In genomic region chr3:185362850-185363661, GRCh38 we compare ENCODE assay signal across 1 cellular context.
TF ChIP-seq lines count a peak whose summit lies in the region.

A gene with protein sequence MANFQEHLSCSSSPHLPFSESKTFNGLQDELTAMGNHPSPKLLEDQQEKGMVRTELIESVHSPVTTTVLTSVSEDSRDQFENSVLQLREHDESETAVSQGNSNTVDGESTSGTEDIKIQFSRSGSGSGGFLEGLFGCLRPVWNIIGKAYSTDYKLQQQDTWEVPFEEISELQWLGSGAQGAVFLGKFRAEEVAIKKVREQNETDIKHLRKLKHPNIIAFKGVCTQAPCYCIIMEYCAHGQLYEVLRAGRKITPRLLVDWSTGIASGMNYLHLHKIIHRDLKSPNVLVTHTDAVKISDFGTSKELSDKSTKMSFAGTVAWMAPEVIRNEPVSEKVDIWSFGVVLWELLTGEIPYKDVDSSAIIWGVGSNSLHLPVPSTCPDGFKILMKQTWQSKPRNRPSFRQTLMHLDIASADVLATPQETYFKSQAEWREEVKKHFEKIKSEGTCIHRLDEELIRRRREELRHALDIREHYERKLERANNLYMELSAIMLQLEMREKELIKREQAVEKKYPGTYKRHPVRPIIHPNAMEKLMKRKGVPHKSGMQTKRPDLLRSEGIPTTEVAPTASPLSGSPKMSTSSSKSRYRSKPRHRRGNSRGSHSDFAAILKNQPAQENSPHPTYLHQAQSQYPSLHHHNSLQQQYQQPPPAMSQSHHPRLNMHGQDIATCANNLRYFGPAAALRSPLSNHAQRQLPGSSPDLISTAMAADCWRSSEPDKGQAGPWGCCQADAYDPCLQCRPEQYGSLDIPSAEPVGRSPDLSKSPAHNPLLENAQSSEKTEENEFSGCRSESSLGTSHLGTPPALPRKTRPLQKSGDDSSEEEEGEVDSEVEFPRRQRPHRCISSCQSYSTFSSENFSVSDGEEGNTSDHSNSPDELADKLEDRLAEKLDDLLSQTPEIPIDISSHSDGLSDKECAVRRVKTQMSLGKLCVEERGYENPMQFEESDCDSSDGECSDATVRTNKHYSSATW (plus strand): TSS chr3:185363136. CDS start chr3:185428582, 65,446 bp downstream.

TF ChIP-seq in GM12878, 131 proteins besides CTCF, POLR2A, EP300 and RAD21 (continued from another document and continues in another):
- peak; percentile 96 for TF ChIP-seq PKNOX1 (IDR thresholded peaks at IDR 0.05)
- TF ChIP-seq MEF2B (IDR thresholded peaks at IDR 0.05; ENCODE audit: partially characterized antibody, poor library complexity, severe bottlenecking), result peak; percentile 38
- peak; percentile 33; the same call in 1 of the 2 replicates for TF ChIP-seq FOXM1 (IDR thresholded peaks at IDR 0.05; ENCODE audit: low read depth, low read length)
- TF ChIP-seq EED (IDR thresholded peaks at IDR 0.05; ENCODE audit: low read depth), result 0 out of 2 replicates have a peak, but pooled peaks have one; percentile 18
- TF ChIP-seq SP1 (IDR thresholded peaks at IDR 0.05; ENCODE audit: low read depth, low read length), result peak; percentile 80
- no peak for TF ChIP-seq MYC (IDR thresholded peaks at IDR 0.05; ENCODE audit: insufficient read depth, insufficient read length, insufficient replicate concordance, low read length, severe bottlenecking)
- no peak for TF ChIP-seq ZNF207 (IDR thresholded peaks at IDR 0.05; ENCODE audit: borderline replicate concordance)
- peak; percentile 87 for TF ChIP-seq PBX3 (IDR thresholded peaks at IDR 0.05; ENCODE audit: insufficient replicate concordance, low read depth, low read length)
- TF ChIP-seq IKZF2 (IDR thresholded peaks at IDR 0.05), result peak; percentile 60
- peak; percentile 94 for TF ChIP-seq ZNF384 (IDR thresholded peaks at IDR 0.05; ENCODE audit: borderline replicate concordance, low read depth, low read length)
- TF ChIP-seq, protein P1, sequence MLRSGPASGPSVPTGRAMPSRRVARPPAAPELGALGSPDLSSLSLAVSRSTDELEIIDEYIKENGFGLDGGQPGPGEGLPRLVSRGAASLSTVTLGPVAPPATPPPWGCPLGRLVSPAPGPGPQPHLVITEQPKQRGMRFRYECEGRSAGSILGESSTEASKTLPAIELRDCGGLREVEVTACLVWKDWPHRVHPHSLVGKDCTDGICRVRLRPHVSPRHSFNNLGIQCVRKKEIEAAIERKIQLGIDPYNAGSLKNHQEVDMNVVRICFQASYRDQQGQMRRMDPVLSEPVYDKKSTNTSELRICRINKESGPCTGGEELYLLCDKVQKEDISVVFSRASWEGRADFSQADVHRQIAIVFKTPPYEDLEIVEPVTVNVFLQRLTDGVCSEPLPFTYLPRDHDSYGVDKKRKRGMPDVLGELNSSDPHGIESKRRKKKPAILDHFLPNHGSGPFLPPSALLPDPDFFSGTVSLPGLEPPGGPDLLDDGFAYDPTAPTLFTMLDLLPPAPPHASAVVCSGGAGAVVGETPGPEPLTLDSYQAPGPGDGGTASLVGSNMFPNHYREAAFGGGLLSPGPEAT (IDR thresholded peaks at IDR 0.05; ENCODE audit: low read depth), result peak; percentile 56; the same call in 1 of the 2 replicates
- 0 out of 2 replicates have a peak, but pooled peaks have one; percentile 46 for TF ChIP-seq CBX5 (IDR thresholded peaks at IDR 0.05; ENCODE audit: low read depth)
- TF ChIP-seq SKIL (IDR thresholded peaks at IDR 0.05; ENCODE audit: low read depth, poor library complexity, severe bottlenecking), result peak; percentile 56
- TF ChIP-seq, protein P2, sequence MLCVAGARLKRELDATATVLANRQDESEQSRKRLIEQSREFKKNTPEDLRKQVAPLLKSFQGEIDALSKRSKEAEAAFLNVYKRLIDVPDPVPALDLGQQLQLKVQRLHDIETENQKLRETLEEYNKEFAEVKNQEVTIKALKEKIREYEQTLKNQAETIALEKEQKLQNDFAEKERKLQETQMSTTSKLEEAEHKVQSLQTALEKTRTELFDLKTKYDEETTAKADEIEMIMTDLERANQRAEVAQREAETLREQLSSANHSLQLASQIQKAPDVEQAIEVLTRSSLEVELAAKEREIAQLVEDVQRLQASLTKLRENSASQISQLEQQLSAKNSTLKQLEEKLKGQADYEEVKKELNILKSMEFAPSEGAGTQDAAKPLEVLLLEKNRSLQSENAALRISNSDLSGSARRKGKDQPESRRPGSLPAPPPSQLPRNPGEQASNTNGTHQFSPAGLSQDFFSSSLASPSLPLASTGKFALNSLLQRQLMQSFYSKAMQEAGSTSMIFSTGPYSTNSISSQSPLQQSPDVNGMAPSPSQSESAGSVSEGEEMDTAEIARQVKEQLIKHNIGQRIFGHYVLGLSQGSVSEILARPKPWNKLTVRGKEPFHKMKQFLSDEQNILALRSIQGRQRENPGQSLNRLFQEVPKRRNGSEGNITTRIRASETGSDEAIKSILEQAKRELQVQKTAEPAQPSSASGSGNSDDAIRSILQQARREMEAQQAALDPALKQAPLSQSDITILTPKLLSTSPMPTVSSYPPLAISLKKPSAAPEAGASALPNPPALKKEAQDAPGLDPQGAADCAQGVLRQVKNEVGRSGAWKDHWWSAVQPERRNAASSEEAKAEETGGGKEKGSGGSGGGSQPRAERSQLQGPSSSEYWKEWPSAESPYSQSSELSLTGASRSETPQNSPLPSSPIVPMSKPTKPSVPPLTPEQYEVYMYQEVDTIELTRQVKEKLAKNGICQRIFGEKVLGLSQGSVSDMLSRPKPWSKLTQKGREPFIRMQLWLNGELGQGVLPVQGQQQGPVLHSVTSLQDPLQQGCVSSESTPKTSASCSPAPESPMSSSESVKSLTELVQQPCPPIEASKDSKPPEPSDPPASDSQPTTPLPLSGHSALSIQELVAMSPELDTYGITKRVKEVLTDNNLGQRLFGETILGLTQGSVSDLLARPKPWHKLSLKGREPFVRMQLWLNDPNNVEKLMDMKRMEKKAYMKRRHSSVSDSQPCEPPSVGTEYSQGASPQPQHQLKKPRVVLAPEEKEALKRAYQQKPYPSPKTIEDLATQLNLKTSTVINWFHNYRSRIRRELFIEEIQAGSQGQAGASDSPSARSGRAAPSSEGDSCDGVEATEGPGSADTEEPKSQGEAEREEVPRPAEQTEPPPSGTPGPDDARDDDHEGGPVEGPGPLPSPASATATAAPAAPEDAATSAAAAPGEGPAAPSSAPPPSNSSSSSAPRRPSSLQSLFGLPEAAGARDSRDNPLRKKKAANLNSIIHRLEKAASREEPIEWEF (IDR thresholded peaks at IDR 0.05; ENCODE audit: insufficient replicate concordance, low read depth, low read length), result peak; percentile 8
- no peak for TF ChIP-seq FOXK2 (IDR thresholded peaks at IDR 0.05)
- TF ChIP-seq CREM (IDR thresholded peaks at IDR 0.05; ENCODE audit: low read depth), result peak; percentile 61
- TF ChIP-seq, protein P3, sequence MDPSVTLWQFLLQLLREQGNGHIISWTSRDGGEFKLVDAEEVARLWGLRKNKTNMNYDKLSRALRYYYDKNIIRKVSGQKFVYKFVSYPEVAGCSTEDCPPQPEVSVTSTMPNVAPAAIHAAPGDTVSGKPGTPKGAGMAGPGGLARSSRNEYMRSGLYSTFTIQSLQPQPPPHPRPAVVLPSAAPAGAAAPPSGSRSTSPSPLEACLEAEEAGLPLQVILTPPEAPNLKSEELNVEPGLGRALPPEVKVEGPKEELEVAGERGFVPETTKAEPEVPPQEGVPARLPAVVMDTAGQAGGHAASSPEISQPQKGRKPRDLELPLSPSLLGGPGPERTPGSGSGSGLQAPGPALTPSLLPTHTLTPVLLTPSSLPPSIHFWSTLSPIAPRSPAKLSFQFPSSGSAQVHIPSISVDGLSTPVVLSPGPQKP (IDR thresholded peaks at IDR 0.05; ENCODE audit: low read depth, low read length), result peak; percentile 8; the same call in 1 of the 2 replicates
- TF ChIP-seq NBN (IDR thresholded peaks at IDR 0.05), result peak; percentile 72
- no peak for TF ChIP-seq RBBP5 (conservative IDR thresholded peaks at IDR 0.05)
- peak in 1 of 2 experiments; percentile 64; a peak in 1 of 4 replicates for TF ChIP-seq CEBPB (IDR thresholded peaks at IDR 0.05; ENCODE audit: borderline replicate concordance in 1 of 2, low read depth in 2 of 2, low read length in 2 of 2)
- TF ChIP-seq RFX5 (IDR thresholded peaks at IDR 0.05; ENCODE audit: low read depth, low read length), result peak; percentile 71; the same call in 1 of the 2 replicates
- TF ChIP-seq ZBTB4 (CRISPR knock-in tag; IDR thresholded peaks at IDR 0.05), result no peak
- TF ChIP-seq GABPA (IDR thresholded peaks at IDR 0.05; ENCODE audit: low read depth), result peak; percentile 70; the same call in 1 of the 2 replicates
- no peak for TF ChIP-seq SIX5 (IDR thresholded peaks at IDR 0.05; ENCODE audit: low read depth, low read length, severe bottlenecking)
- TF ChIP-seq NFIC (IDR thresholded peaks at IDR 0.05; ENCODE audit: low read depth, low read length), result peak; percentile 34; the same call in 1 of the 2 replicates
- TF ChIP-seq CREB1 (IDR thresholded peaks at IDR 0.05; ENCODE audit: low read depth), result peak; percentile 74
- no peak; the same call in 2 of the 3 replicates for TF ChIP-seq POU2F2 (IDR thresholded peaks at IDR 0.05; ENCODE audit: borderline replicate concordance, low read depth, low read length)
- TF ChIP-seq MAX (IDR thresholded peaks at IDR 0.05; ENCODE audit: low read depth, low read length), result peak; percentile 53; the same call in 1 of the 2 replicates
- peak; percentile 91 for TF ChIP-seq TCF3 (IDR thresholded peaks at IDR 0.05; ENCODE audit: borderline replicate concordance, insufficient read depth, low read depth, low read length)
- TF ChIP-seq, protein P4, sequence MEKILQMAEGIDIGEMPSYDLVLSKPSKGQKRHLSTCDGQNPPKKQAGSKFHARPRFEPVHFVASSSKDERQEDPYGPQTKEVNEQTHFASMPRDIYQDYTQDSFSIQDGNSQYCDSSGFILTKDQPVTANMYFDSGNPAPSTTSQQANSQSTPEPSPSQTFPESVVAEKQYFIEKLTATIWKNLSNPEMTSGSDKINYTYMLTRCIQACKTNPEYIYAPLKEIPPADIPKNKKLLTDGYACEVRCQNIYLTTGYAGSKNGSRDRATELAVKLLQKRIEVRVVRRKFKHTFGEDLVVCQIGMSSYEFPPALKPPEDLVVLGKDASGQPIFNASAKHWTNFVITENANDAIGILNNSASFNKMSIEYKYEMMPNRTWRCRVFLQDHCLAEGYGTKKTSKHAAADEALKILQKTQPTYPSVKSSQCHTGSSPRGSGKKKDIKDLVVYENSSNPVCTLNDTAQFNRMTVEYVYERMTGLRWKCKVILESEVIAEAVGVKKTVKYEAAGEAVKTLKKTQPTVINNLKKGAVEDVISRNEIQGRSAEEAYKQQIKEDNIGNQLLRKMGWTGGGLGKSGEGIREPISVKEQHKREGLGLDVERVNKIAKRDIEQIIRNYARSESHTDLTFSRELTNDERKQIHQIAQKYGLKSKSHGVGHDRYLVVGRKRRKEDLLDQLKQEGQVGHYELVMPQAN (conservative IDR thresholded peaks at IDR 0.05), result 0 out of 2 replicates have a peak, but pooled peaks have one; percentile 46
- peak; percentile 44; the same call in 1 of the 2 replicates for TF ChIP-seq DPF2 (IDR thresholded peaks at IDR 0.05)
- peak; percentile 83 for TF ChIP-seq TCF12 (IDR thresholded peaks at IDR 0.05; ENCODE audit: low read depth, low read length)
- peak; percentile 87 for TF ChIP-seq ATF7 (IDR thresholded peaks at IDR 0.05; ENCODE audit: low read depth)
